In genomic region chr9:135216666-135217431, GRCh38 we compare ENCODE assay signal across 15 cellular contexts.
DNase-seq lines count a peak whose midpoint lies in the region; ATAC-seq, FAIRE-seq and TF ChIP-seq lines count a peak whose summit lies in the region.
"Had no signal": no experiment of that assay in that cellular context is flagged by ENCODE, and none has a peak within 500 bp of the region (broad histone marks: within the 10 kb centered on the region; RNA-seq: fewer than 3 reads in every experiment).

No MANE protein-coding gene starts in this region.

- ATAC-seq in Right ventricle myocardium superior (ENCODE audit: poor library complexity) (peak; percentile 28), aorta (ENCODE audit: low FRiP score) (no peak), HG02610 (IDR thresholded peaks at IDR 0.05; ENCODE audit: unreplicated experiment) (no peak)
- no peak for ATAC-seq in activated naive CD4-positive, alpha-beta T cell treated with anti-CD3 and anti-CD28 coated beads, Interleukin-2, amount 50 U/mL, for 72 hours
- ATAC-seq: esophagus mucosa, Panc1 had no signal

- no peak overlapping the region for H3K27ac Mint-ChIP-seq in activated naive CD4-positive, alpha-beta T cell treated with anti-CD3 and anti-CD28 coated beads, Interleukin-2, amount 50 U/mL, for 72 hours

- H3K27me3 ChIP-seq in right atrium auricular region (no peaks in the 10 kb centered on the region), aorta (ENCODE audit: control insufficient read depth in 1 of 2, insufficient read depth in 2 of 2, low read length in 1 of 2) (no peaks in the 10 kb centered on the region), testis (no peaks in the 10 kb centered on the region)

- H3K9me3 Mint-ChIP-seq in activated naive CD4-positive, alpha-beta T cell treated with anti-CD3 and anti-CD28 coated beads, Interleukin-2, amount 50 U/mL, for 72 hours = peaks cover 4 to 5% of the 10 kb centered on the region in 2 donors

- H3K4me1 ChIP-seq in right atrium auricular region = peaks cover 0 to 38% of the 10 kb centered on the region in 2 donors
- no peaks in the 10 kb centered on the region for H3K4me1 ChIP-seq in kidney (ENCODE audit: control insufficient read depth in 1 of 2, insufficient read depth in 1 of 2, low read depth in 1 of 2, low read length in 2 of 2)
- H3K4me1 ChIP-seq in aorta (ENCODE audit: control insufficient read depth in 1 of 2, insufficient read depth in 2 of 2, low read length in 2 of 2) = no peaks in the 10 kb centered on the region
- no peaks in the 10 kb centered on the region for H3K4me1 ChIP-seq in testis

- no peak for TF ChIP-seq POLR2A in testis (IDR thresholded peaks at IDR 0.05)

- no peak overlapping the region for H3K9ac ChIP-seq in kidney (ENCODE audit: low read length in 2 of 2)

- H3K27ac ChIP-seq in right atrium auricular region (peak overlapping the region in 1 of 2 donors; percentile 32), kidney (ENCODE audit: low read depth in 2 of 2, low read length in 2 of 2) (no peak overlapping the region), aorta (ENCODE audit: low read depth in 1 of 2, low read length in 2 of 2) (no peak overlapping the region), testis (no peak overlapping the region)
- H3K27ac ChIP-seq: thoracic aorta had no signal

- H3K9me3 ChIP-seq in right atrium auricular region (no peaks in the 10 kb centered on the region), kidney (ENCODE audit: control insufficient read depth in 1 of 2, low read length in 2 of 2) (no peaks in the 10 kb centered on the region), aorta (ENCODE audit: control insufficient read depth, low read length) (no peaks in the 10 kb centered on the region), testis (no peaks in the 10 kb centered on the region)
- H3K9me3 ChIP-seq: thoracic aorta had no signal

- no peaks in the 10 kb centered on the region for H3K36me3 ChIP-seq in right atrium auricular region
- H3K36me3 ChIP-seq in kidney (ENCODE audit: control insufficient read depth in 1 of 2, insufficient read depth in 2 of 2, low read length in 2 of 2) = no peaks in the 10 kb centered on the region
- no peaks in the 10 kb centered on the region for H3K36me3 ChIP-seq in aorta (ENCODE audit: control insufficient read depth in 1 of 2, insufficient read depth in 2 of 2, low read length in 1 of 2)
- no peaks in the 10 kb centered on the region for H3K36me3 ChIP-seq in testis (ENCODE audit: low read depth, missing control alignments)
- H3K36me3 ChIP-seq: thoracic aorta had no signal

- FAIRE-seq in kidney (lab: Jason Lieb, UNC) = no peak
- FAIRE-seq: keratinocyte had no signal

- H3K4me3 ChIP-seq in right atrium auricular region (no peak overlapping the region), kidney (ENCODE audit: low read length in 2 of 2) (no peak overlapping the region), aorta (ENCODE audit: low read length in 2 of 2) (no peak overlapping the region), testis (no peak overlapping the region)
- H3K4me3 ChIP-seq: thoracic aorta had no signal

- TF ChIP-seq CTCF in right atrium auricular region (IDR thresholded peaks at IDR 0.05) (no peak), kidney (IDR thresholded peaks at IDR 0.05; ENCODE audit: borderline replicate concordance, extremely low read depth, insufficient read depth) (no peak), testis (IDR thresholded peaks at IDR 0.05) (no peak)

- intact Hi-C loops in Right ventricle myocardium superior (cut with DNase I) (no loop called here), kidney (cut with DNase I) (no loop called here), aorta (cut with DNase I) (no loop called here), testis (cut with DNase I; ENCODE audit: low total_unique reads) (no loop called here)

- DNase-seq in Right ventricle myocardium superior (no peak), right atrium auricular region (ENCODE audit: low spot score) (no peak), NCI-H748 (lab: John Stamatoyannopoulos, UW; ENCODE audit: unreplicated experiment) (peak; percentile 54), kidney (peak; percentile 39), aorta (peak; percentile 17 to 50), testis (no peak)
- DNase-seq in activated naive CD4-positive, alpha-beta T cell treated with anti-CD3 and anti-CD28 coated beads, Interleukin-2, amount 50 U/mL, for 72 hours (ENCODE audit: low spot score in 2 of 2) = no peak
- DNase-seq: activated gamma-delta T cell; dermis blood vessel endothelial cell; stimulated activated CD4-positive, alpha-beta T cell treated with anti-CD3 and anti-CD28 coated beads, Interleukin-2, amount 100 ng/mL, for 24 hours had no signal

- WGBS in aorta, 2 donors = 5 to 13% methylated on average over 24 of the region's 24 CpGs
- WGBS in testis, 2 donors = 48 to 61% methylated on average over 24 of the region's 24 CpGs

- H3K36me3 Mint-ChIP-seq in activated naive CD4-positive, alpha-beta T cell treated with anti-CD3 and anti-CD28 coated beads, Interleukin-2, amount 50 U/mL, for 72 hours = no peaks in the 10 kb centered on the region

Comparison
In these comparisons a context has a peak if more than half of its experiments do, and no peak if none do; other contexts are left out.
1. DNase-seq: peak in NCI-H748 (single experiment), kidney (single experiment) and aorta (2 of 2); none in Right ventricle myocardium superior (single experiment), right atrium auricular region (single experiment), activated naive CD4-positive, alpha-beta T cell treated with anti-CD3 and anti-CD28 coated beads, Interleukin-2, amount 50 U/mL, for 72 hours (0 of 2) and testis (single experiment).